Comparison of ENCODE assay signal across 1 cellular context in genomic region chr16:85245307-85246172, GRCh38.
TF ChIP-seq lines count a peak whose summit lies in the region.

No MANE protein-coding gene starts in this region.

TF ChIP-seq in GM23338, 12 proteins besides CTCF, POLR2A, EP300 and RAD21 (continued from another document):
- TF ChIP-seq ZNF462 (CRISPR knock-in tag; IDR thresholded peaks at IDR 0.05) (no peak), CREB1 (CRISPR knock-in tag; IDR thresholded peaks at IDR 0.05; ENCODE audit: low read depth) (no peak)
TF ChIP-seq in GM23338: peak in this region for 0.
